ENCODE assay signal across 1 cellular context in the genomic region with DNA sequence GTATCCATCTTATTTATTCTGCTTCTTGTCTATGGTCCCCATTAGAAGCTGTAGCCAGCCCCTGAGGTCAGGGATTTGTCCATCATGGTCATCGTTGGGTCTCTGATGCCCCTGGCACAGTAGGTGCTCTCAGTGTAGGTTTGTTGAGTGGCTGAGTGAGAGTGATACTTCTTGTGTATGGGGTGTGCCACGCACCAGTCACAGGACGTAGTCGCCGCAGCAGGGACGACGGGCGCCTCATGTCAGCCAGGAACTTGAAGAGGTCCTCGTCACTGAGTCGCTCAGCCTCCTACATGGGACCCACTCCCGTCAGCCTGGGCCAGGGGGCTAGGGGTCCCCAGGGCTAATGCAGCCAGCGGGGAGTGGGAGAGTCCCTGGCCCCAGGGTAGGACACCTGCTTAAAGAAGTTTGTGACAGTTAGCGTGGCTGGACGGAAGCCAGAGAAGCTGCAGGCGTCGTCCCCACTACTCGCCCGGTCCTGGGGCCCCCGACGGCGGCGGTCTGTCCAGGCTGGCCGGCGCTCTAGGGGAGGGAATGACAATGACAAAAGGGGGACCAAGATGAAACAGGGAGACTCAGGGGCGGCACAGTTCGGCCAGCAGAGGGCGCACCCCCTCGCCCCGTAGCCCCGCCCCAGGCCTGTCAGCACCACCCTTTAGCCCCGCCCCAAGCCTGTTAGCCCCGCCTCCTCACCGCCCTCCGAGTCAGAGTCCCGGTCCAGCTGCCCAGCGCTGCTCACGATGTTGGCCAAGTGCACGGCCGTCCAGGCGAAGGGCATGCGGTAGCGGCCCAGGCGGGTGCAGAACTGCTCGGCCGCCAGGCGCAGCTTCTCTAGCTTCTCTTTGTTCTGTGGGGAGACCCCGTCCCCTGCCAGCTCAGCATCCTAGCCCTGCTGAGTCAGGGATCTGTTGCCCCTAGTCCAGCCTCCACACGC.
TF ChIP-seq lines count a peak whose summit lies in the region.

No MANE protein-coding gene starts in this region.

TF ChIP-seq in K562, 482 proteins besides CTCF, POLR2A, EP300 and RAD21 (continues in another document):
- TF ChIP-seq SMARCB1 (IDR thresholded peaks at IDR 0.05; ENCODE audit: insufficient read length, low read depth) = no peak
- TF ChIP-seq KDM1A (IDR thresholded peaks at IDR 0.05) = no peak
- peak; percentile 37; the same call in 1 of the 2 replicates for TF ChIP-seq SMC3 (conservative IDR thresholded peaks at IDR 0.05; ENCODE audit: insufficient read depth, low read depth, low read length)
- TF ChIP-seq ZNF316 (IDR thresholded peaks at IDR 0.05) = peak; percentile 86
- no peak for TF ChIP-seq GATAD2A (IDR thresholded peaks at IDR 0.05)
- no peak for TF ChIP-seq HMGXB4 (CRISPR knock-in tag; IDR thresholded peaks at IDR 0.05)
- TF ChIP-seq NFE2 (IDR thresholded peaks at IDR 0.05; ENCODE audit: low read depth) = no peak
- TF ChIP-seq ZNF583 (CRISPR knock-in tag; IDR thresholded peaks at IDR 0.05) = no peak
- TF ChIP-seq ZNF717 (CRISPR knock-in tag; IDR thresholded peaks at IDR 0.05) = no peak
- no peak for TF ChIP-seq ATF1 (CRISPR knock-in tag; IDR thresholded peaks at IDR 0.05)
- 0 out of 2 replicates have a peak, but pooled peaks have one; percentile 8 for TF ChIP-seq ATF1 (tag; IDR thresholded peaks at IDR 0.05)
- TF ChIP-seq, protein P1, sequence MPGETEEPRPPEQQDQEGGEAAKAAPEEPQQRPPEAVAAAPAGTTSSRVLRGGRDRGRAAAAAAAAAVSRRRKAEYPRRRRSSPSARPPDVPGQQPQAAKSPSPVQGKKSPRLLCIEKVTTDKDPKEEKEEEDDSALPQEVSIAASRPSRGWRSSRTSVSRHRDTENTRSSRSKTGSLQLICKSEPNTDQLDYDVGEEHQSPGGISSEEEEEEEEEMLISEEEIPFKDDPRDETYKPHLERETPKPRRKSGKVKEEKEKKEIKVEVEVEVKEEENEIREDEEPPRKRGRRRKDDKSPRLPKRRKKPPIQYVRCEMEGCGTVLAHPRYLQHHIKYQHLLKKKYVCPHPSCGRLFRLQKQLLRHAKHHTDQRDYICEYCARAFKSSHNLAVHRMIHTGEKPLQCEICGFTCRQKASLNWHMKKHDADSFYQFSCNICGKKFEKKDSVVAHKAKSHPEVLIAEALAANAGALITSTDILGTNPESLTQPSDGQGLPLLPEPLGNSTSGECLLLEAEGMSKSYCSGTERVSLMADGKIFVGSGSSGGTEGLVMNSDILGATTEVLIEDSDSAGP (CRISPR knock-in tag; IDR thresholded peaks at IDR 0.05) = no peak
- TF ChIP-seq PURB (CRISPR knock-in tag; IDR thresholded peaks at IDR 0.05; ENCODE audit: low read depth) = no peak
- TF ChIP-seq, protein P2, sequence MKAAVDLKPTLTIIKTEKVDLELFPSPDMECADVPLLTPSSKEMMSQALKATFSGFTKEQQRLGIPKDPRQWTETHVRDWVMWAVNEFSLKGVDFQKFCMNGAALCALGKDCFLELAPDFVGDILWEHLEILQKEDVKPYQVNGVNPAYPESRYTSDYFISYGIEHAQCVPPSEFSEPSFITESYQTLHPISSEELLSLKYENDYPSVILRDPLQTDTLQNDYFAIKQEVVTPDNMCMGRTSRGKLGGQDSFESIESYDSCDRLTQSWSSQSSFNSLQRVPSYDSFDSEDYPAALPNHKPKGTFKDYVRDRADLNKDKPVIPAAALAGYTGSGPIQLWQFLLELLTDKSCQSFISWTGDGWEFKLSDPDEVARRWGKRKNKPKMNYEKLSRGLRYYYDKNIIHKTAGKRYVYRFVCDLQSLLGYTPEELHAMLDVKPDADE (conservative IDR thresholded peaks at IDR 0.05; ENCODE audit: control insufficient read depth, low read depth, low read length) = 0 out of 2 replicates have a peak, but pooled peaks have one; percentile 61
- no peak for TF ChIP-seq SMAD2 (IDR thresholded peaks at IDR 0.05; ENCODE audit: low read depth, low read length)
- TF ChIP-seq NRF1 (conservative IDR thresholded peaks at IDR 0.05 in 1 of 2, IDR thresholded peaks at IDR 0.05 in 1 of 2) = 0 out of 4 replicates have a peak, but pooled peaks of 1 of the 2 experiments have one; percentile 26
- TF ChIP-seq POU5F1 (IDR thresholded peaks at IDR 0.05; ENCODE audit: borderline replicate concordance, low read depth, low read length, partially characterized antibody) = no peak
- TF ChIP-seq, protein P3, sequence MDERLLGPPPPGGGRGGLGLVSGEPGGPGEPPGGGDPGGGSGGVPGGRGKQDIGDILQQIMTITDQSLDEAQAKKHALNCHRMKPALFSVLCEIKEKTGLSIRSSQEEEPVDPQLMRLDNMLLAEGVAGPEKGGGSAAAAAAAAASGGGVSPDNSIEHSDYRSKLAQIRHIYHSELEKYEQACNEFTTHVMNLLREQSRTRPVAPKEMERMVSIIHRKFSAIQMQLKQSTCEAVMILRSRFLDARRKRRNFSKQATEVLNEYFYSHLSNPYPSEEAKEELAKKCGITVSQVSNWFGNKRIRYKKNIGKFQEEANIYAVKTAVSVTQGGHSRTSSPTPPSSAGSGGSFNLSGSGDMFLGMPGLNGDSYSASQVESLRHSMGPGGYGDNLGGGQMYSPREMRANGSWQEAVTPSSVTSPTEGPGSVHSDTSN (CRISPR knock-in tag; IDR thresholded peaks at IDR 0.05; ENCODE audit: low read depth) = no peak
- TF ChIP-seq, protein P3 (tag; conservative IDR thresholded peaks at IDR 0.05; ENCODE audit: low read depth) = peak; percentile 50; the same call in 1 of the 2 replicates
- TF ChIP-seq NFIC (IDR thresholded peaks at IDR 0.05) = peak; percentile 33; the same call in 1 of the 2 replicates
- TF ChIP-seq MTA1 (IDR thresholded peaks at IDR 0.05; ENCODE audit: borderline replicate concordance) = no peak
- peak; percentile 54; the same call in 1 of the 2 replicates for TF ChIP-seq TFAP4 (CRISPR knock-in tag; IDR thresholded peaks at IDR 0.05; ENCODE audit: borderline replicate concordance)
- no peak for TF ChIP-seq ZNF444 (CRISPR knock-in tag; IDR thresholded peaks at IDR 0.05)
- TF ChIP-seq, protein P4, sequence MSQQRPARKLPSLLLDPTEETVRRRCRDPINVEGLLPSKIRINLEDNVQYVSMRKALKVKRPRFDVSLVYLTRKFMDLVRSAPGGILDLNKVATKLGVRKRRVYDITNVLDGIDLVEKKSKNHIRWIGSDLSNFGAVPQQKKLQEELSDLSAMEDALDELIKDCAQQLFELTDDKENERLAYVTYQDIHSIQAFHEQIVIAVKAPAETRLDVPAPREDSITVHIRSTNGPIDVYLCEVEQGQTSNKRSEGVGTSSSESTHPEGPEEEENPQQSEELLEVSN (IDR thresholded peaks at IDR 0.05; ENCODE audit: borderline replicate concordance in 1 of 2, extremely low read depth in 1 of 2, insufficient read depth in 1 of 2, insufficient read length in 1 of 2, low read depth in 1 of 2, low read length in 1 of 2, poor library complexity in 1 of 2, severe bottlenecking in 1 of 2) = no peak
- TF ChIP-seq FOXM1 (IDR thresholded peaks at IDR 0.05; ENCODE audit: low read depth) = no peak
- TF ChIP-seq FOXM1 (CRISPR knock-in tag; IDR thresholded peaks at IDR 0.05; ENCODE audit: low read depth) = 0 out of 2 replicates have a peak, but pooled peaks have one; percentile 60
- no peak for TF ChIP-seq CBFA2T3 (IDR thresholded peaks at IDR 0.05)
- peak; percentile 91 for TF ChIP-seq C11orf30 (IDR thresholded peaks at IDR 0.05; ENCODE audit: low read depth)
- no peak for TF ChIP-seq MYNN (IDR thresholded peaks at IDR 0.05)
- no peak for TF ChIP-seq MYNN (CRISPR knock-in tag; IDR thresholded peaks at IDR 0.05)
- TF ChIP-seq EZH2 (IDR thresholded peaks at IDR 0.05; ENCODE audit: borderline replicate concordance, low read depth, low read length) = no peak
- TF ChIP-seq, protein P5, sequence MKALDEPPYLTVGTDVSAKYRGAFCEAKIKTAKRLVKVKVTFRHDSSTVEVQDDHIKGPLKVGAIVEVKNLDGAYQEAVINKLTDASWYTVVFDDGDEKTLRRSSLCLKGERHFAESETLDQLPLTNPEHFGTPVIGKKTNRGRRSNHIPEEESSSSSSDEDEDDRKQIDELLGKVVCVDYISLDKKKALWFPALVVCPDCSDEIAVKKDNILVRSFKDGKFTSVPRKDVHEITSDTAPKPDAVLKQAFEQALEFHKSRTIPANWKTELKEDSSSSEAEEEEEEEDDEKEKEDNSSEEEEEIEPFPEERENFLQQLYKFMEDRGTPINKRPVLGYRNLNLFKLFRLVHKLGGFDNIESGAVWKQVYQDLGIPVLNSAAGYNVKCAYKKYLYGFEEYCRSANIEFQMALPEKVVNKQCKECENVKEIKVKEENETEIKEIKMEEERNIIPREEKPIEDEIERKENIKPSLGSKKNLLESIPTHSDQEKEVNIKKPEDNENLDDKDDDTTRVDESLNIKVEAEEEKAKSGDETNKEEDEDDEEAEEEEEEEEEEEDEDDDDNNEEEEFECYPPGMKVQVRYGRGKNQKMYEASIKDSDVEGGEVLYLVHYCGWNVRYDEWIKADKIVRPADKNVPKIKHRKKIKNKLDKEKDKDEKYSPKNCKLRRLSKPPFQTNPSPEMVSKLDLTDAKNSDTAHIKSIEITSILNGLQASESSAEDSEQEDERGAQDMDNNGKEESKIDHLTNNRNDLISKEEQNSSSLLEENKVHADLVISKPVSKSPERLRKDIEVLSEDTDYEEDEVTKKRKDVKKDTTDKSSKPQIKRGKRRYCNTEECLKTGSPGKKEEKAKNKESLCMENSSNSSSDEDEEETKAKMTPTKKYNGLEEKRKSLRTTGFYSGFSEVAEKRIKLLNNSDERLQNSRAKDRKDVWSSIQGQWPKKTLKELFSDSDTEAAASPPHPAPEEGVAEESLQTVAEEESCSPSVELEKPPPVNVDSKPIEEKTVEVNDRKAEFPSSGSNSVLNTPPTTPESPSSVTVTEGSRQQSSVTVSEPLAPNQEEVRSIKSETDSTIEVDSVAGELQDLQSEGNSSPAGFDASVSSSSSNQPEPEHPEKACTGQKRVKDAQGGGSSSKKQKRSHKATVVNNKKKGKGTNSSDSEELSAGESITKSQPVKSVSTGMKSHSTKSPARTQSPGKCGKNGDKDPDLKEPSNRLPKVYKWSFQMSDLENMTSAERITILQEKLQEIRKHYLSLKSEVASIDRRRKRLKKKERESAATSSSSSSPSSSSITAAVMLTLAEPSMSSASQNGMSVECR (CRISPR knock-in tag; IDR thresholded peaks at IDR 0.05) = 0 out of 2 replicates have a peak, but pooled peaks have one; percentile 49
- no peak for TF ChIP-seq ID3 (CRISPR knock-in tag; IDR thresholded peaks at IDR 0.05)
- no peak for TF ChIP-seq ID3 (tag; IDR thresholded peaks at IDR 0.05)
- peak; percentile 21; the same call in 1 of the 2 replicates for TF ChIP-seq POLR2G (IDR thresholded peaks at IDR 0.05; ENCODE audit: low read depth, low read length)
- peak; percentile 90 for TF ChIP-seq CTCFL (IDR thresholded peaks at IDR 0.05; ENCODE audit: borderline replicate concordance, insufficient read depth, low read depth, low read length, poor library complexity, severe bottlenecking)
- TF ChIP-seq MAFG (tag; conservative IDR thresholded peaks at IDR 0.05) = peak; percentile 50
- peak; percentile 57 for TF ChIP-seq HMGN3 (IDR thresholded peaks at IDR 0.05; ENCODE audit: borderline replicate concordance, extremely low read depth, insufficient read length, low read depth, low read length)
- TF ChIP-seq, protein P6, sequence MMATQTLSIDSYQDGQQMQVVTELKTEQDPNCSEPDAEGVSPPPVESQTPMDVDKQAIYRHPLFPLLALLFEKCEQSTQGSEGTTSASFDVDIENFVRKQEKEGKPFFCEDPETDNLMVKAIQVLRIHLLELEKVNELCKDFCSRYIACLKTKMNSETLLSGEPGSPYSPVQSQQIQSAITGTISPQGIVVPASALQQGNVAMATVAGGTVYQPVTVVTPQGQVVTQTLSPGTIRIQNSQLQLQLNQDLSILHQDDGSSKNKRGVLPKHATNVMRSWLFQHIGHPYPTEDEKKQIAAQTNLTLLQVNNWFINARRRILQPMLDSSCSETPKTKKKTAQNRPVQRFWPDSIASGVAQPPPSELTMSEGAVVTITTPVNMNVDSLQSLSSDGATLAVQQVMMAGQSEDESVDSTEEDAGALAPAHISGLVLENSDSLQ (IDR thresholded peaks at IDR 0.05) = peak; percentile 76
